ENCODE assay signal across 8 cellular contexts in the genomic region with DNA sequence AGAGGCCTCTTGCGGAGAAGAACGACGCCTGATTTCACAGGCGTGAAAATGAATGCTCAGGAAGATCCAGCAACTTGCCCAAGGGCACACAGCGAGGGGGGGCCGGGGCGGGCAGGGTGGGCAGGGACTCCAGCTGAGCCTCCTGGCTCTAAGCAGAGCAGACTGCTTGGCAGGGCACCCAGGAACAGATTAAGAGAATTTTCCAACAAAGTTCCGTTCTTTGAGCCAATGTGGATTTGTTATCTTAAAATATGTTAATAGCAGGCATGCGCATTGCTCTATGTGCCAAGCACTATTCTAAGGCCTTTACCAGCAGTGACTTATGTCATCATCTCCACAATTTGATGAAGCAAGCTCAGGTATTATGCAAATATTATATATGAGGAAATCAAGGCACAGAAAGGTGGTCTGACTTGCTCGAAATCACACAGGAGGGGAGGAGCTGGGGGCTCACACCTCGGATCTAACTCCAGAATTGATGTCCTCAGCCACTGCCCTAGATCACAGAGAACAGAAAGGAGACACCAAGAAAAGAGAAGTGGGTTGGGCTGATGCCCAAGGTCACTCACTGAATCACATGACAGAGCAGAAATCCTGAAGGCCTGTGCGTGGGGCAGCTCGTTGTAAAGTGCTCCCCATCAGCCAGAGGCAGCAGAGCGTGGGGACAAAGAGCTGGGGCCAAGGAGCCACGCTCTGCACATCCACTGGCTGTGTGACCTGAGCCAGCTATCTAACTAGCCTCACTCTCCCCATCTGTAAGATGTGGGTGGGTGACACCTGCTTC. TPM values are rescaled to one million over a fixed set of nuclear protein-coding genes. Genes with fewer than 3 reads are reported as not detected.
A peak's percentile ranks its signal among the peaks of the same experiment; 100 is the strongest.
DNase-seq lines count a peak whose midpoint lies in the region; ATAC-seq and TF ChIP-seq lines count a peak whose summit lies in the region.

No MANE protein-coding gene starts in this region.

- ATAC-seq in right lobe of liver (peak in 3 of 4 donors; percentile 15 to 47 (median 27)), HG03571 (IDR thresholded peaks at IDR 0.05; ENCODE audit: unreplicated experiment) (no peak)
- no peak for ATAC-seq in activated T-cell treated with anti-CD3 and anti-CD28 coated beads, Interleukin-2, amount 50 U/mL, for 4 hours
- ATAC-seq in activated naive CD4-positive, alpha-beta T cell treated with anti-CD3 and anti-CD28 coated beads, Interleukin-2, amount 50 U/mL, for 72 hours: no peak

- TF ChIP-seq POLR2A in right lobe of liver (IDR thresholded peaks at IDR 0.05): no peak

- H3K4me3 Mint-ChIP-seq in activated T-cell treated with anti-CD3 and anti-CD28 coated beads, Interleukin-2, amount 50 U/mL, for 4 hours: no peak overlapping the region

- no peaks in the 10 kb centered on the region for H3K9me3 Mint-ChIP-seq in activated T-cell treated with anti-CD3 and anti-CD28 coated beads, Interleukin-2, amount 50 U/mL, for 4 hours
- H3K9me3 Mint-ChIP-seq in activated naive CD4-positive, alpha-beta T cell treated with anti-CD3 and anti-CD28 coated beads, Interleukin-2, amount 50 U/mL, for 72 hours: peaks cover 3 to 14% of the 10 kb centered on the region in 2 donors

- peak overlapping the region; percentile 69 to 77 for H3K27ac ChIP-seq in ascending aorta
- peak overlapping the region in 2 of 3 donors; percentile 24 to 39 for H3K27ac ChIP-seq in right lobe of liver
- H3K27ac ChIP-seq in subcutaneous abdominal adipose tissue (ENCODE audit: low read depth, low read length): peak overlapping the region; percentile 50

- H3K36me3 ChIP-seq in ascending aorta: no peaks in the 10 kb centered on the region
- no peaks in the 10 kb centered on the region for H3K36me3 ChIP-seq in right lobe of liver
- H3K36me3 ChIP-seq in subcutaneous abdominal adipose tissue (ENCODE audit: control insufficient read depth in 5 of 5, insufficient read depth in 5 of 5, low read length in 5 of 5): no peaks in the 10 kb centered on the region

- peak overlapping the region in 1 of 2 donors; percentile 35 for H3K27ac Mint-ChIP-seq in activated naive CD4-positive, alpha-beta T cell treated with anti-CD3 and anti-CD28 coated beads, Interleukin-2, amount 50 U/mL, for 72 hours

- no peak overlapping the region for H3K9ac ChIP-seq in subcutaneous abdominal adipose tissue (ENCODE audit: low read length in 5 of 5)

- H3K4me1 ChIP-seq in ascending aorta (peaks cover 23 to 28% of the 10 kb centered on the region in 2 donors), right lobe of liver (no peaks in the 10 kb centered on the region), subcutaneous abdominal adipose tissue (ENCODE audit: control insufficient read depth in 5 of 5, insufficient read depth in 5 of 5, low read length in 5 of 5) (peaks cover 10 to 45% (median 33%) of the 10 kb centered on the region in 5 donors)

- peaks cover 5% of the 10 kb centered on the region for H3K4me1 Mint-ChIP-seq in activated T-cell treated with anti-CD3 and anti-CD28 coated beads, Interleukin-2, amount 50 U/mL, for 4 hours (ENCODE audit: low read depth)

- H3K27me3 ChIP-seq in ascending aorta: no peaks in the 10 kb centered on the region
- no peaks in the 10 kb centered on the region for H3K27me3 ChIP-seq in right lobe of liver
- peaks cover 0 to 4% (median 0%) of the 10 kb centered on the region in 5 donors for H3K27me3 ChIP-seq in subcutaneous abdominal adipose tissue (ENCODE audit: control insufficient read depth in 5 of 5, insufficient read depth in 4 of 5, low read length in 5 of 5)

- intact Hi-C loops in ascending aorta (cut with DNase I): loop anchor here (2.0 to 5.0 kb wide), 2 partner anchors 23 to 200 kb away; a partner anchor contains a TSS
- intact Hi-C loops in right lobe of liver (cut with DNase I): no loop called here

- H3K4me3 ChIP-seq in ascending aorta (peak overlapping the region; percentile 5 to 47), right lobe of liver (no peak overlapping the region), subcutaneous abdominal adipose tissue (ENCODE audit: low read depth in 1 of 5, low read length in 5 of 5) (no peak overlapping the region)

- 46% methylated on average over 9 of the region's 15 CpGs for WGBS in right lobe of liver (ENCODE audit: insufficient coverage, low coverage, low lambda C conversion rate, missing lambda C conversion rate)

- no peaks in the 10 kb centered on the region for H3K27me3 Mint-ChIP-seq in activated T-cell treated with anti-CD3 and anti-CD28 coated beads, Interleukin-2, amount 50 U/mL, for 4 hours (ENCODE audit: low read depth)

- H3K36me3 Mint-ChIP-seq in activated T-cell treated with anti-CD3 and anti-CD28 coated beads, Interleukin-2, amount 50 U/mL, for 4 hours (ENCODE audit: insufficient read depth): no peaks in the 10 kb centered on the region
- H3K36me3 Mint-ChIP-seq in activated naive CD4-positive, alpha-beta T cell treated with anti-CD3 and anti-CD28 coated beads, Interleukin-2, amount 50 U/mL, for 72 hours: peaks cover 14 to 20% of the 10 kb centered on the region in 2 donors

- H3K9me3 ChIP-seq in ascending aorta: no peaks in the 10 kb centered on the region
- H3K9me3 ChIP-seq in right lobe of liver: no peaks in the 10 kb centered on the region
- H3K9me3 ChIP-seq in subcutaneous abdominal adipose tissue (ENCODE audit: control insufficient read depth in 5 of 5, low read length in 5 of 5): peaks cover 0 to 11% (median 9%) of the 10 kb centered on the region in 5 donors

- DNase-seq in MV-4-11 (lab: John Stamatoyannopoulos, UW) (peak; percentile 67), ascending aorta (ENCODE audit: low spot score in 2 of 2) (no peak), right lobe of liver (no peak), DMS153 (lab: John Stamatoyannopoulos, UW) (no peak)
- no peak for DNase-seq in activated T-cell treated with anti-CD3 and anti-CD28 coated beads, Interleukin-2, amount 50 U/mL, for 4 hours
- DNase-seq in activated naive CD4-positive, alpha-beta T cell treated with anti-CD3 and anti-CD28 coated beads, Interleukin-2, amount 50 U/mL, for 72 hours (ENCODE audit: low spot score in 2 of 2): no peak

- no peak for TF ChIP-seq CTCF in ascending aorta (IDR thresholded peaks at IDR 0.05)
- no peak for TF ChIP-seq CTCF in right lobe of liver (IDR thresholded peaks at IDR 0.05)

RNA-seq across cellular contexts. Expression of a gene that starts 23.2 kb away (rescaled TPM):
- total RNA-seq in ascending aorta: 5.4 TPM
- 1 to 10 TPM; 2.9 to 5.2 (median 3.4) TPM for total RNA-seq in right lobe of liver
- total RNA-seq in activated T-cell treated with anti-CD3 and anti-CD28 coated beads, Interleukin-2, amount 50 U/mL, for 4 hours: 1 to 10 TPM; 2.2 to 2.7 (median 2.4) TPM
- total RNA-seq in activated naive CD4-positive, alpha-beta T cell treated with anti-CD3 and anti-CD28 coated beads, Interleukin-2, amount 50 U/mL, for 72 hours: 10 to 100 TPM; 11.2 to 19.0 TPM

Comparison
In these comparisons a context has a peak if more than half of its experiments do, and no peak if none do; other contexts are left out.
1. H3K4me3 ChIP-seq: peak in ascending aorta (2 of 2); none in right lobe of liver (0 of 3) and subcutaneous abdominal adipose tissue (0 of 5).
2. ATAC-seq: peak in right lobe of liver (3 of 4); none in HG03571 (single experiment), activated T-cell treated with anti-CD3 and anti-CD28 coated beads, Interleukin-2, amount 50 U/mL, for 4 hours (0 of 2) and activated naive CD4-positive, alpha-beta T cell treated with anti-CD3 and anti-CD28 coated beads, Interleukin-2, amount 50 U/mL, for 72 hours (0 of 2).
3. Peak in every context shown above with its lines, with median percentiles within 50 percentile points of each other: H3K27ac ChIP-seq.